14 cellular contexts compared by ENCODE assay signal in genomic region chrX:112941209-112941788, GRCh38.
A peak's percentile ranks its signal among the peaks of the same experiment; 100 is the strongest.
DNase-seq lines count a peak whose midpoint lies in the region; ATAC-seq and TF ChIP-seq lines count a peak whose summit lies in the region.
"Had no signal": no experiment of that assay in that cellular context is flagged by ENCODE, and none has a peak within 500 bp of the region (broad histone marks: within the 10 kb centered on the region; RNA-seq: fewer than 3 reads in every experiment).

No MANE protein-coding gene starts in this region.

- H3K4me1 ChIP-seq in BE2C, result no peaks in the 10 kb centered on the region
- H3K4me1 ChIP-seq: left lung, thyroid gland had no signal

- no peak overlapping the region for H3K4me3 ChIP-seq in BE2C (ENCODE audit: low read depth, low read length)
- peak overlapping the region in 52 of 59 donors; percentile 1 to 58 (median 35) for H3K4me3 ChIP-seq in dorsolateral prefrontal cortex
- H3K4me3 ChIP-seq: left lung, thyroid gland had no signal

- no peaks in the 10 kb centered on the region for H3K9me3 ChIP-seq in BE2C
- H3K9me3 ChIP-seq: left lung, thyroid gland had no signal

- no peaks in the 10 kb centered on the region for H3K36me3 ChIP-seq in BE2C
- H3K36me3 ChIP-seq: left lung, thyroid gland had no signal

- H3K27ac Mint-ChIP-seq in activated T-helper 1 cell treated with anti-CD3 and anti-CD28 coated beads, Interleukin-12 subunit alpha, Interleukin-12 subunit beta, Interleukin-2, Interleukin-4 antibody, amounts not matched to agents 30 ng/mL and 10 ng/mL and 1 ng/mL, durations not matched to agents 14 hours and 24 hours and 36 hours, result no peak overlapping the region
- no peak overlapping the region for H3K27ac Mint-ChIP-seq in glutamatergic neuron (ENCODE audit: unreplicated experiment)
- H3K27ac Mint-ChIP-seq: CD4-positive, CD25-positive, alpha-beta regulatory T cell had no signal

- no peaks in the 10 kb centered on the region for H3K4me1 Mint-ChIP-seq in activated T-helper 1 cell treated with anti-CD3 and anti-CD28 coated beads, Interleukin-12 subunit alpha, Interleukin-12 subunit beta, Interleukin-2, Interleukin-4 antibody, amounts not matched to agents 30 ng/mL and 10 ng/mL and 1 ng/mL, durations not matched to agents 14 hours and 24 hours and 36 hours (ENCODE audit: low read depth)
- H3K4me1 Mint-ChIP-seq in glutamatergic neuron (ENCODE audit: low read depth, unreplicated experiment), result no peaks in the 10 kb centered on the region
- H3K4me1 Mint-ChIP-seq: CD4-positive, CD25-positive, alpha-beta regulatory T cell had no signal

- ATAC-seq in HG03342 (IDR thresholded peaks at IDR 0.05; ENCODE audit: unreplicated experiment) (peak; percentile 67), esophagus mucosa (no peak)
- ATAC-seq: effector memory CD8-positive, alpha-beta T cell; left lung had no signal

- intact Hi-C loops in dorsolateral prefrontal cortex (cut with DNase I), result no loop called here
- intact Hi-C loops in activated T-helper 1 cell treated with anti-CD3 and anti-CD28 coated beads, Interleukin-12 subunit alpha, Interleukin-12 subunit beta, Interleukin-2, Interleukin-4 antibody, amounts not matched to agents 30 ng/mL and 10 ng/mL and 1 ng/mL, durations not matched to agents 14 hours and 24 hours and 36 hours (cut with micrococcal nuclease), result no loop called here

- DNase-seq in BE2C, result peak; percentile 3
- DNase-seq in GM19238 (ENCODE audit: insufficient read length, low spot score), result peak; percentile 0
- DNase-seq in dorsolateral prefrontal cortex, result no peak
- DNase-seq in activated T-helper 1 cell treated with anti-CD3 and anti-CD28 coated beads, Interleukin-12 subunit alpha, Interleukin-12 subunit beta, Interleukin-2, Interleukin-4 antibody, amounts not matched to agents 30 ng/mL and 10 ng/mL and 1 ng/mL, durations not matched to agents 14 hours and 24 hours and 36 hours (ENCODE audit: low spot score), result no peak
- no peak for DNase-seq in NCI-H2196 (lab: John Stamatoyannopoulos, UW; ENCODE audit: unreplicated experiment)
- DNase-seq in glutamatergic neuron, result no peak
- DNase-seq: CD4-positive, CD25-positive, alpha-beta regulatory T cell; effector memory CD8-positive, alpha-beta T cell; left lung; NCI-H1092; stimulated activated CD4-positive, alpha-beta T cell treated with anti-CD3 and anti-CD28 coated beads, Interleukin-12 subunit alpha, Interleukin-12 subunit beta, amount 100 ng/mL, for 4 hours; thyroid gland had no signal

- no peak overlapping the region for H3K4me3 Mint-ChIP-seq in activated T-helper 1 cell treated with anti-CD3 and anti-CD28 coated beads, Interleukin-12 subunit alpha, Interleukin-12 subunit beta, Interleukin-2, Interleukin-4 antibody, amounts not matched to agents 30 ng/mL and 10 ng/mL and 1 ng/mL, durations not matched to agents 14 hours and 24 hours and 36 hours
- no peak overlapping the region for H3K4me3 Mint-ChIP-seq in glutamatergic neuron (ENCODE audit: unreplicated experiment)
- H3K4me3 Mint-ChIP-seq: CD4-positive, CD25-positive, alpha-beta regulatory T cell; effector memory CD8-positive, alpha-beta T cell had no signal

- H3K36me3 Mint-ChIP-seq in activated T-helper 1 cell treated with anti-CD3 and anti-CD28 coated beads, Interleukin-12 subunit alpha, Interleukin-12 subunit beta, Interleukin-2, Interleukin-4 antibody, amounts not matched to agents 30 ng/mL and 10 ng/mL and 1 ng/mL, durations not matched to agents 14 hours and 24 hours and 36 hours (ENCODE audit: low read depth), result no peaks in the 10 kb centered on the region
- H3K36me3 Mint-ChIP-seq in glutamatergic neuron (ENCODE audit: unreplicated experiment), result no peaks in the 10 kb centered on the region
- H3K36me3 Mint-ChIP-seq: CD4-positive, CD25-positive, alpha-beta regulatory T cell had no signal

- no peaks in the 10 kb centered on the region for H3K27me3 ChIP-seq in BE2C
- H3K27me3 ChIP-seq in dorsolateral prefrontal cortex, result peaks cover 0 to 58% (median 9%) of the 10 kb centered on the region in 45 donors
- H3K27me3 ChIP-seq: left lung, thyroid gland had no signal

- no peaks in the 10 kb centered on the region for H3K27me3 Mint-ChIP-seq in activated T-helper 1 cell treated with anti-CD3 and anti-CD28 coated beads, Interleukin-12 subunit alpha, Interleukin-12 subunit beta, Interleukin-2, Interleukin-4 antibody, amounts not matched to agents 30 ng/mL and 10 ng/mL and 1 ng/mL, durations not matched to agents 14 hours and 24 hours and 36 hours (ENCODE audit: insufficient read depth)
- H3K27me3 Mint-ChIP-seq in glutamatergic neuron (ENCODE audit: unreplicated experiment), result no peaks in the 10 kb centered on the region
- H3K27me3 Mint-ChIP-seq: CD4-positive, CD25-positive, alpha-beta regulatory T cell; effector memory CD8-positive, alpha-beta T cell had no signal

- TF ChIP-seq CTCF in BE2C (IDR thresholded peaks at IDR 0.05; ENCODE audit: low read depth, low read length), result no peak
- peak in 9 of 56 donors; percentile 8 to 24 (median 18) for TF ChIP-seq CTCF in dorsolateral prefrontal cortex (IDR thresholded peaks at IDR 0.05 in 54 of 56, conservative IDR thresholded peaks at IDR 0.05 in 2 of 56; ENCODE audit: low read depth in 1 of 56, partially characterized antibody in 56 of 56)
- TF ChIP-seq CTCF in glutamatergic neuron (IDR thresholded peaks at IDR 0.05; ENCODE audit: partially characterized antibody, unreplicated experiment), result no peak

- H3K9me3 Mint-ChIP-seq in activated T-helper 1 cell treated with anti-CD3 and anti-CD28 coated beads, Interleukin-12 subunit alpha, Interleukin-12 subunit beta, Interleukin-2, Interleukin-4 antibody, amounts not matched to agents 30 ng/mL and 10 ng/mL and 1 ng/mL, durations not matched to agents 14 hours and 24 hours and 36 hours, result no peaks in the 10 kb centered on the region
- H3K9me3 Mint-ChIP-seq in glutamatergic neuron (ENCODE audit: unreplicated experiment), result no peaks in the 10 kb centered on the region
- H3K9me3 Mint-ChIP-seq: CD4-positive, CD25-positive, alpha-beta regulatory T cell; effector memory CD8-positive, alpha-beta T cell had no signal

- no peak overlapping the region for H3K27ac ChIP-seq in dorsolateral prefrontal cortex
- H3K27ac ChIP-seq: left lung, thyroid gland had no signal

Comparison
In these comparisons a context has a peak if more than half of its experiments do, and no peak if none do; other contexts are left out.
1. DNase-seq: peak in BE2C (single experiment) and GM19238 (single experiment); none in dorsolateral prefrontal cortex (0 of 10), activated T-helper 1 cell treated with anti-CD3 and anti-CD28 coated beads, Interleukin-12 subunit alpha, Interleukin-12 subunit beta, Interleukin-2, Interleukin-4 antibody, amounts not matched to agents 30 ng/mL and 10 ng/mL and 1 ng/mL, durations not matched to agents 14 hours and 24 hours and 36 hours (single experiment), NCI-H2196 (single experiment) and glutamatergic neuron (single experiment).